In the genomic region with DNA sequence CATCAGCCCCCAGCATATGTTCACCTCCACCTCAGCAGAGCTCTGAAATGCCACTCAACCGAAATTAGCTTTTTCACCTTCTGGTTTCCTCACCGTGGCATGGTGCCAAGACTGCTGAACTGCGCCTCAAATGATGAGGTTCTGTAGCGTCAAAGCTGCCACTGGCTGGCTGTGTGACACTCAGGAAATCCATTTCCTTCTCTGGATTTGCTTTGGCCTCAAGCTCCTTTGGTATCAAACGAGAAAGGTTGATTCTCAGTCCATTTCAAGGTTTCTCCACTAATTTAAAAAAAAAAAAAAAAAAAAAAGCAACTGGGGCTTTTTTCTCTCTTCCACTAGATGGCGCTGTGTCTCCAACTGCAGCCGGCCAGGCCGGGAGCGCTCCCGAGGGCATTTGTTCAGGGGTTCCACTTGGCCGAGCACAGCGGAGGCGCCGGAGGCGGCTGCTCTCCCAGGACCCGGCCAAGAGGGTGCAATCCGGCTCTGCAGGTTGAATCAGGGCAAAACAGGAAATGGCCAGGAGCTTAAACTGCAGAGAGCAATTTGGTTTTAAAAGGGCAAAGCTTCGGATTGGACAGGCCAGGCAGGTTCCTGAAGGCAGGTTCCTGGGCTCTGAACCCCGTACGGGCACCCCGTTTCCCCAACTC, we compare ENCODE assay signal across 8 cellular contexts. TPM values are rescaled to one million over a fixed set of nuclear protein-coding genes. Genes with fewer than 3 reads are reported as not detected.
A peak's percentile ranks its signal among the peaks of the same experiment; 100 is the strongest.
DNase-seq lines count a peak whose midpoint lies in the region; ATAC-seq and TF ChIP-seq lines count a peak whose summit lies in the region.

No MANE protein-coding gene starts in this region.

- H3K27ac ChIP-seq in right cardiac atrium (ENCODE audit: low read length) (no peak overlapping the region), gastrocnemius medialis (no peak overlapping the region)

- DNase-seq in NCI-H1436 treated with DMSO at 0.1 percent for 48 hours (lab: John Stamatoyannopoulos, UW) (peak; percentile 61), T-helper 1 cell (peak; percentile 21 to 44 (median 30)), amniotic epithelial cell (ENCODE audit: low read depth) (peak; percentile 29), right cardiac atrium (peak; percentile 66 to 85 (median 83)), gastrocnemius medialis (peak; percentile 22 to 23)

- WGBS in right cardiac atrium = 4% methylated on average over 21 of the region's 21 CpGs

- no peak for TF ChIP-seq POLR2A in gastrocnemius medialis (IDR thresholded peaks at IDR 0.05)

- no peaks in the 10 kb centered on the region for H3K27me3 ChIP-seq in right cardiac atrium (ENCODE audit: control insufficient read depth, insufficient read depth)
- H3K27me3 ChIP-seq in gastrocnemius medialis = no peaks in the 10 kb centered on the region

- intact Hi-C loops in right cardiac atrium (cut with DNase I) = loop anchor here in 2 of 4 donors (2.0 to 5.0 kb wide), 2 partner anchors 219 to 280 kb away; no protein-coding TSS in a partner anchor
- intact Hi-C loops in gastrocnemius medialis (cut with DNase I; ENCODE audit: low total_unique reads) = loop anchor here (1.0 to 2.0 kb wide), 2 partner anchors 150 to 280 kb away; no protein-coding TSS in a partner anchor

- peak; percentile 81 for TF ChIP-seq CTCF in GM12872 (IDR thresholded peaks at IDR 0.05; ENCODE audit: insufficient read depth, low read depth, low read length)
- TF ChIP-seq CTCF in gastrocnemius medialis (IDR thresholded peaks at IDR 0.05 in 4 of 5, conservative IDR thresholded peaks at IDR 0.05 in 1 of 5) = peak; percentile 44 to 89 (median 62)

- peak; percentile 74 to 79 for ATAC-seq in right cardiac atrium
- ATAC-seq in gastrocnemius medialis = peak; percentile 36 to 58
- no peak for ATAC-seq in GM21367 (IDR thresholded peaks at IDR 0.05; ENCODE audit: unreplicated experiment)
- ATAC-seq in GM18517 (IDR thresholded peaks at IDR 0.05; ENCODE audit: unreplicated experiment) = no peak

- in situ Hi-C loops in gastrocnemius medialis (cut with MboI; ENCODE audit: low sequenced_read_pairs in 4 of 4) = loop anchor here in 3 of 4 donors (5.0 kb wide), 1 partner anchor 279 kb away; no protein-coding TSS in a partner anchor

- no peaks in the 10 kb centered on the region for H3K4me1 ChIP-seq in right cardiac atrium (ENCODE audit: control insufficient read depth, insufficient read depth, low read length)
- peaks cover 0 to 8% of the 10 kb centered on the region in 2 donors for H3K4me1 ChIP-seq in gastrocnemius medialis

- H3K4me3 ChIP-seq in right cardiac atrium (ENCODE audit: low read length) = no peak overlapping the region
- H3K4me3 ChIP-seq in gastrocnemius medialis = peak overlapping the region in 1 of 4 donors; percentile 39

- no peaks in the 10 kb centered on the region for H3K36me3 ChIP-seq in gastrocnemius medialis

- H3K9me3 ChIP-seq in right cardiac atrium (ENCODE audit: control insufficient read depth, low read length) (no peaks in the 10 kb centered on the region), gastrocnemius medialis (no peaks in the 10 kb centered on the region)

RNA-seq across cellular contexts. Expression of a gene that starts 26.5 kb away (rescaled TPM):
- under 1 TPM in 1 of 4 donors, not detected in 3; 0.31 TPM for total RNA-seq in right cardiac atrium
- 0.02 TPM for polyA plus RNA-seq in right cardiac atrium
- total RNA-seq in gastrocnemius medialis = not detected

RNA-seq across cellular contexts. Expression of a gene that starts 26.9 kb away (rescaled TPM):
- 1 to 10 TPM; 4.7 to 6.3 (median 5.5) TPM for total RNA-seq in right cardiac atrium
- polyA plus RNA-seq in right cardiac atrium = 3.2 TPM
- total RNA-seq in gastrocnemius medialis = 1 to 10 TPM in 1 of 4 donors, under 1 TPM in 2, not detected in 1; 0.18 to 4.3 (median 0.19) TPM

Comparison
In these comparisons a context has a peak if more than half of its experiments do, and no peak if none do; other contexts are left out.
1. DNase-seq: peak in every context shown above with its lines; median percentile 83 in right cardiac atrium; 61 in NCI-H1436 treated with DMSO at 0.1 percent for 48 hours; 30 in T-helper 1 cell; 29 in amniotic epithelial cell; 22 in gastrocnemius medialis.
2. ATAC-seq: peak in right cardiac atrium (2 of 2) and gastrocnemius medialis (2 of 2); none in GM21367 (single experiment) and GM18517 (single experiment).